In genomic region chr19:21463449-21464105, GRCh38 we compare ENCODE assay signal across 9 cellular contexts. TPM values are rescaled to one million over a fixed set of nuclear protein-coding genes. Genes with fewer than 3 reads are reported as not detected.
DNase-seq lines count a peak whose midpoint lies in the region; ATAC-seq and TF ChIP-seq lines count a peak whose summit lies in the region.
"Had no signal": no experiment of that assay in that cellular context is flagged by ENCODE, and none has a peak within 500 bp of the region (broad histone marks: within the 10 kb centered on the region; RNA-seq: fewer than 3 reads in every experiment).

No MANE protein-coding gene starts in this region.

- ATAC-seq in GM19023 (IDR thresholded peaks at IDR 0.05; ENCODE audit: unreplicated experiment) (peak; percentile 45), gastrocnemius medialis (no peak)
- peak; percentile 91 for ATAC-seq in stimulated activated naive CD8-positive, alpha-beta T cell treated with anti-CD3 and anti-CD28 coated beads, Interleukin-15, Interleukin-2, amounts not matched to agents 100 U/mL and 50 U/mL, for 24 hours

- H3K27ac ChIP-seq in adrenal gland: no peak overlapping the region
- no peak overlapping the region for H3K27ac ChIP-seq in gastrocnemius medialis

- TF ChIP-seq POLR2A in adrenal gland (IDR thresholded peaks at IDR 0.05): peak in 1 of 2 donors; percentile 40
- TF ChIP-seq POLR2A in gastrocnemius medialis (IDR thresholded peaks at IDR 0.05): no peak

- H3K36me3 ChIP-seq in adrenal gland (replicated peaks in 1 of 2) (no peaks in the 10 kb centered on the region), gastrocnemius medialis (no peaks in the 10 kb centered on the region)

- DNase-seq in NCI-H510A (lab: John Stamatoyannopoulos, UW) (peak; percentile 70), adrenal gland (peak; percentile 33 to 78 (median 58)), iris pigment epithelial cell (ENCODE audit: low read depth) (peak; percentile 85), gastrocnemius medialis (no peak), Ammon's horn (ENCODE audit: low spot score) (no peak), epidermal melanocyte (ENCODE audit: insufficient read length, low spot score) (no peak)
- DNase-seq in stimulated activated naive CD8-positive, alpha-beta T cell treated with anti-CD3 and anti-CD28 coated beads, Interleukin-15, Interleukin-2, amounts not matched to agents 100 U/mL and 50 U/mL, for 24 hours: peak; percentile 54

- H3K4me1 ChIP-seq in adrenal gland (replicated peaks in 1 of 2) (no peaks in the 10 kb centered on the region), gastrocnemius medialis (no peaks in the 10 kb centered on the region)

- H3K27me3 ChIP-seq in adrenal gland (no peaks in the 10 kb centered on the region), gastrocnemius medialis (peaks cover 0 to 7% (median 0%) of the 10 kb centered on the region in 3 donors)

- 1 to 12% (median 5%) methylated on average over 15 to 38 of the region's 38 CpGs for WGBS in adrenal gland, 4 donors

- in situ Hi-C loops in gastrocnemius medialis (cut with MboI; ENCODE audit: low sequenced_read_pairs in 4 of 4): no loop called here

- intact Hi-C loops in adrenal gland (cut with DNase I): no loop called here
- intact Hi-C loops in gastrocnemius medialis (cut with DNase I; ENCODE audit: low total_unique reads): no loop called here

- no peak for TF ChIP-seq CTCF in adrenal gland (IDR thresholded peaks at IDR 0.05)
- no peak for TF ChIP-seq CTCF in gastrocnemius medialis (IDR thresholded peaks at IDR 0.05 in 4 of 5, conservative IDR thresholded peaks at IDR 0.05 in 1 of 5)

- H3K4me3 ChIP-seq in adrenal gland (peak overlapping the region in 2 of 4 donors; percentile 45 to 54), gastrocnemius medialis (no peak overlapping the region)

- no peaks in the 10 kb centered on the region for H3K9me3 ChIP-seq in adrenal gland (replicated peaks in 1 of 3)
- H3K9me3 ChIP-seq in gastrocnemius medialis: no peaks in the 10 kb centered on the region

RNA-seq across cellular contexts. Expression of gene ZNF429, which starts 41.8 kb away (rescaled TPM):
- 10 to 100 TPM; 15.9 to 50.3 (median 27.4) TPM for total RNA-seq in adrenal gland
- 10 to 100 TPM in 2 of 3 donors, 1 to 10 TPM in 1; 4.4 to 27.2 (median 13.4) TPM for polyA plus RNA-seq in adrenal gland
- total RNA-seq in gastrocnemius medialis: 10 to 100 TPM in 1 of 4 donors, 1 to 10 TPM in 3; 3.4 to 11.1 (median 7.4) TPM
- total RNA-seq: HT1080 had no signal

Comparison
In these comparisons a context has a peak if more than half of its experiments do, and no peak if none do; other contexts are left out.
1. ATAC-seq: peak in GM19023 (single experiment) and stimulated activated naive CD8-positive, alpha-beta T cell treated with anti-CD3 and anti-CD28 coated beads, Interleukin-15, Interleukin-2, amounts not matched to agents 100 U/mL and 50 U/mL, for 24 hours (single experiment); none in gastrocnemius medialis (0 of 2).
2. DNase-seq: peak in NCI-H510A (single experiment), adrenal gland (7 of 7), iris pigment epithelial cell (single experiment) and stimulated activated naive CD8-positive, alpha-beta T cell treated with anti-CD3 and anti-CD28 coated beads, Interleukin-15, Interleukin-2, amounts not matched to agents 100 U/mL and 50 U/mL, for 24 hours (single experiment); none in gastrocnemius medialis (0 of 2), Ammon's horn (single experiment) and epidermal melanocyte (single experiment).